ENCODE assay signal across 18 cellular contexts in the genomic region with DNA sequence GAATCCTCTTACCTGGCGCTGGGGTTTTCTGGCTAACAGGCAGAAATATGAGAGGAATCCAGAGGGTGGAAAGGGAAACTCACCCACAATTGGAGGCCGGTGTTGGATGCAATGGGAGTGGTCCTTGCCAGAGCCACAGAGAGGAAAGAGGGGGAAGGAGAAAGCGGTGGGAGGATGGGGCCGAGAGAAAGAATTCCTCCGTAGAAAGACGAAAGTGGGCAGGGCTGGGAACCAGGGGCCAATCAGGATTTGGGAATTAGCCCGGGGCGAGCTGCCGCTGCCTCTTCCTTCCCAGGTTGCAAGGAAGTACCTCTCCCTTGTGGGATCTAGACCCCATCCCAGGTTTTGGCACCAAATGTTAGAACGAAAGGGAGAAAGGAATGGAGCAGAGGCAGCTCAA.
DNase-seq lines count a peak whose midpoint lies in the region; ATAC-seq, FAIRE-seq and TF ChIP-seq lines count a peak whose summit lies in the region.
"Had no signal": no experiment of that assay in that cellular context is flagged by ENCODE, and none has a peak within 500 bp of the region (broad histone marks: within the 10 kb centered on the region; RNA-seq: fewer than 3 reads in every experiment).

No MANE protein-coding gene starts in this region.

- peaks cover 43% of the 10 kb centered on the region; the same call in 1 of the 2 replicates for H3K9me3 ChIP-seq in HUES6 (ENCODE audit: control insufficient read depth, insufficient read depth, low read depth, low read length)
- no peaks in the 10 kb centered on the region for H3K9me3 ChIP-seq in K562 (replicated peaks; ENCODE audit: control insufficient read depth, insufficient read depth, low read depth, low read length)

- ATAC-seq in K562 (peak; percentile 23; the same call in 2 of the 3 replicates), GM19397 (IDR thresholded peaks at IDR 0.05; ENCODE audit: unreplicated experiment) (no peak), HG03520 (IDR thresholded peaks at IDR 0.05; ENCODE audit: unreplicated experiment) (no peak)
- ATAC-seq: Right ventricle myocardium inferior had no signal

- H3K4me1 ChIP-seq in HUES6 (ENCODE audit: control insufficient read depth, insufficient read depth, low read length) (peaks cover 3% of the 10 kb centered on the region; the same call in 1 of the 2 replicates), K562 (replicated peaks in 1 of 2; ENCODE audit: control insufficient read depth in 2 of 2, insufficient read depth in 2 of 2, low read length in 2 of 2) (peaks cover 0 to 6% of the 10 kb centered on the region in 2 experiments; a peak in 3 of 5 replicates)

- no TSS peak for BruUV-seq in K562 (replicated peaks; lab: Mats Ljungman, UMichigan)

- H3K9ac ChIP-seq in HUES6 (ENCODE audit: low read length) = peak overlapping the region; percentile 70
- no peak overlapping the region; a peak in 1 of 4 replicates for H3K9ac ChIP-seq in K562 (ENCODE audit: insufficient read depth in 1 of 2, low read depth in 2 of 2, low read length in 2 of 2)

- H3K27me3 ChIP-seq in HUES6 (ENCODE audit: control insufficient read depth, insufficient read depth, low read length) = no peaks in the 10 kb centered on the region
- no peaks in the 10 kb centered on the region for H3K27me3 ChIP-seq in K562 (ENCODE audit: control insufficient read depth in 2 of 2, insufficient read depth in 2 of 2, low read length in 2 of 2)

- no peak for TF ChIP-seq CTCF in K562 (IDR thresholded peaks at IDR 0.05 in 2 of 3, conservative IDR thresholded peaks at IDR 0.05 in 1 of 3; ENCODE audit: insufficient read depth in 2 of 3, low read depth in 1 of 3, low read length in 3 of 3)
- no peak for TF ChIP-seq CTCF in type B pancreatic cell (conservative IDR thresholded peaks at IDR 0.05)

- TF ChIP-seq RAD21 in K562 (CRISPR knock-in tag; conservative IDR thresholded peaks at IDR 0.05 in 1 of 2, IDR thresholded peaks at IDR 0.05 in 1 of 2) = no peak

- no peak for TF ChIP-seq POLR2A in K562 (conservative IDR thresholded peaks at IDR 0.05)

- TF ChIP-seq EP300 in K562 (IDR thresholded peaks at IDR 0.05; ENCODE audit: low read length) = no peak

- no peak for DNase-seq in K562 (ENCODE audit: extremely low read depth in 1 of 4, low spot score in 3 of 4)
- DNase-seq in islet precursor cell = peak; percentile 83
- DNase-seq in type B pancreatic cell (ENCODE audit: extremely low spot score, unreplicated experiment) = no peak
- DNase-seq in GM19239 (ENCODE audit: insufficient read length, low spot score) = no peak
- DNase-seq: ACHN, AML-193, COR-L47, KBM-7, NCI-H1436, NCI-H2029 treated with DMSO at 0.1 percent for 48 hours, NCI-H510A treated with DMSO at 0.1 percent for 48 hours, NCI-H82 had no signal

- no peaks in the 10 kb centered on the region for H3K9me1 ChIP-seq in K562 (ENCODE audit: control insufficient read depth, insufficient read depth, low read length)

- H3K4me1 Mint-ChIP-seq in type B pancreatic cell (ENCODE audit: unreplicated experiment) = no peaks in the 10 kb centered on the region
- H3K4me1 Mint-ChIP-seq: H9 had no signal

- peaks cover 11% of the 10 kb centered on the region for H3K9me3 Mint-ChIP-seq in type B pancreatic cell

- H3K4me3 ChIP-seq in HUES6 (ENCODE audit: low read depth, low read length) (peak overlapping the region; percentile 3; the same call in 1 of the 2 replicates), K562 (no peak overlapping the region)
- H3K4me3 ChIP-seq: SK-N-MC had no signal

- H3K79me2 ChIP-seq in K562 (ENCODE audit: control insufficient read depth, insufficient read depth, low read length) = no peaks in the 10 kb centered on the region

- H3K36me3 ChIP-seq in HUES6 (ENCODE audit: control insufficient read depth, insufficient read depth, low read length) = peaks cover 1% of the 10 kb centered on the region; the same call in 1 of the 2 replicates
- H3K36me3 ChIP-seq in K562 (ENCODE audit: control insufficient read depth, insufficient read depth, low read length) = no peaks in the 10 kb centered on the region

- H2AFZ ChIP-seq in K562 (ENCODE audit: low read depth, low read length) = peak overlapping the region; percentile 38; the same call in 1 of the 2 replicates

- peak overlapping the region; percentile 46; the same call in 1 of the 2 replicates for H3K4me2 ChIP-seq in K562 (ENCODE audit: insufficient read depth, low read length)

- H4K20me1 ChIP-seq in K562 (replicated peaks; ENCODE audit: control insufficient read depth, insufficient read depth, low read length) = no peaks in the 10 kb centered on the region

- peaks cover 7% of the 10 kb centered on the region for H3K36me3 Mint-ChIP-seq in type B pancreatic cell

- POLR2A ChIA-PET in K562 (lab: Yijun Ruan, JAX) = interaction anchor here (0.7 to 1.4 kb wide), 3 partner anchors 9 to 571 kb away, joined by 3 read pairs; no protein-coding TSS in a partner anchor

- peak overlapping the region; percentile 26 for H3K27ac Mint-ChIP-seq in type B pancreatic cell
- H3K27ac Mint-ChIP-seq: H9 had no signal

- H3K27me3 Mint-ChIP-seq in type B pancreatic cell = no peaks in the 10 kb centered on the region

- intact Hi-C loops in K562 (cut with micrococcal nuclease) = loop anchor here (10.0 kb wide), 1 partner anchor 71 kb away; no protein-coding TSS in a partner anchor

- FAIRE-seq in K562 (lab: Jason Lieb, UNC) = no peak
- no peak for FAIRE-seq in GM19239 (lab: Jason Lieb, UNC)

- in situ Hi-C loops in K562 (cut with MboI) = no loop called here

- H3K4me3 Mint-ChIP-seq in type B pancreatic cell = no peak overlapping the region
- H3K4me3 Mint-ChIP-seq: H9 had no signal

- WGBS in K562 (ENCODE audit: insufficient coverage, low coverage, missing lambda C conversion rate) = 31% methylated on average over 2 of the region's 10 CpGs

- CTCF ChIA-PET in K562 (lab: Yijun Ruan, JAX; ENCODE audit: low intra/inter-chr PET ratio) = no interaction called here

- H3K27ac ChIP-seq in HUES6 (ENCODE audit: low read depth, low read length) (peak overlapping the region; percentile 44; the same call in 1 of the 2 replicates), K562 (ENCODE audit: extremely low read depth, low read depth, low read length) (peak overlapping the region; percentile 60; the same call in 2 of the 3 replicates)
- H3K27ac ChIP-seq: SK-N-MC had no signal

TF ChIP-seq in K562, 482 proteins besides CTCF, POLR2A, EP300 and RAD21:
- TF ChIP-seq MBD1 (CRISPR knock-in tag; IDR thresholded peaks at IDR 0.05) = no peak
- TF ChIP-seq KHSRP (IDR thresholded peaks at IDR 0.05) = no peak
- TF ChIP-seq ZNF143 (CRISPR knock-in tag; IDR thresholded peaks at IDR 0.05) = no peak
- TF ChIP-seq MYBL2 (IDR thresholded peaks at IDR 0.05; ENCODE audit: low read depth) = no peak
- no peak for TF ChIP-seq MYBL2 (CRISPR knock-in tag; IDR thresholded peaks at IDR 0.05; ENCODE audit: borderline replicate concordance)
- TF ChIP-seq, protein P1, sequence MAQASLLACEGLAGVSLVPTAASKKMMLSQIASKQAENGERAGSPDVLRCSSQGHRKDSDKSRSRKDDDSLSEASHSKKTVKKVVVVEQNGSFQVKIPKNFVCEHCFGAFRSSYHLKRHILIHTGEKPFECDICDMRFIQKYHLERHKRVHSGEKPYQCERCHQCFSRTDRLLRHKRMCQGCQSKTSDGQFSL (CRISPR knock-in tag; IDR thresholded peaks at IDR 0.05) = no peak
- TF ChIP-seq, protein P1 (tag; IDR thresholded peaks at IDR 0.05) = no peak
- no peak for TF ChIP-seq HNRNPLL (IDR thresholded peaks at IDR 0.05; ENCODE audit: low read depth, low read length, poor library complexity, severe bottlenecking)
- TF ChIP-seq HMGN3 (IDR thresholded peaks at IDR 0.05; ENCODE audit: borderline replicate concordance, extremely low read depth, insufficient read length, low read depth, low read length) = no peak
- TF ChIP-seq TRIM28 (IDR thresholded peaks at IDR 0.05) = no peak
- no peak for TF ChIP-seq ZNF311 (CRISPR knock-in tag; IDR thresholded peaks at IDR 0.05)
- TF ChIP-seq, protein P2, sequence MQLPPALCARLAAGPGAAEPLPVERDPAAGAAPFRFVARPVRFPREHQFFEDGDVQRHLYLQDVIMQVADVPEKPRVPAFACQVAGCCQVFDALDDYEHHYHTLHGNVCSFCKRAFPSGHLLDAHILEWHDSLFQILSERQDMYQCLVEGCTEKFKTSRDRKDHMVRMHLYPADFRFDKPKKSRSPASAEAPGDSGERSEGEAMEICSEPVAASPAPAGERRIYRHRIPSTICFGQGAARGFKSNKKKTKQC (CRISPR knock-in tag; IDR thresholded peaks at IDR 0.05) = no peak
- TF ChIP-seq, protein P3, sequence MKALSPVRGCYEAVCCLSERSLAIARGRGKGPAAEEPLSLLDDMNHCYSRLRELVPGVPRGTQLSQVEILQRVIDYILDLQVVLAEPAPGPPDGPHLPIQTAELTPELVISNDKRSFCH (CRISPR knock-in tag; IDR thresholded peaks at IDR 0.05) = no peak
- TF ChIP-seq, protein P3 (tag; IDR thresholded peaks at IDR 0.05) = no peak
